8 cellular contexts compared by ENCODE assay signal in genomic region chr22:28829358-28830181, GRCh38. TPM values are rescaled to one million over a fixed set of nuclear protein-coding genes. Genes with fewer than 3 reads are reported as not detected.
DNase-seq lines count a peak whose midpoint lies in the region; ATAC-seq and TF ChIP-seq lines count a peak whose summit lies in the region.

No MANE protein-coding gene starts in this region.

- peak; percentile 48 for ATAC-seq in GM18907 (IDR thresholded peaks at IDR 0.05; ENCODE audit: unreplicated experiment)
- peak; percentile 96 for ATAC-seq in lower lobe of right lung
- ATAC-seq in HG02870 (IDR thresholded peaks at IDR 0.05; ENCODE audit: unreplicated experiment), result no peak

- TF ChIP-seq CTCF in AG09309 (IDR thresholded peaks at IDR 0.05; ENCODE audit: control insufficient read depth, insufficient read depth, low read depth, low read length, missing control alignments) (peak; percentile 94), lower lobe of right lung (IDR thresholded peaks at IDR 0.05) (peak; percentile 99)

- intact Hi-C loops in lower lobe of right lung (cut with DNase I), result loop anchor here (5.0 kb wide), 1 partner anchor 232 kb away; no protein-coding TSS in a partner anchor

- DNase-seq in AG09309 (ENCODE audit: low read depth) (peak; percentile 18), NCI-H345 treated with DMSO at 0.1 percent for 48 hours (lab: John Stamatoyannopoulos, UW; ENCODE audit: unreplicated experiment) (peak; percentile 13), ecto neural progenitor cell (ENCODE audit: low spot score) (peak; percentile 77), lower lobe of right lung (peak; percentile 81)
- DNase-seq in activated CD4-positive, alpha-beta T cell treated with anti-CD3 and anti-CD28 coated beads, Interleukin-2, amount 50 U/mL, for 4 hours, result peak; percentile 69 to 74
- peak; percentile 40 to 62 (median 55) for DNase-seq in stimulated activated CD4-positive, alpha-beta T cell treated with anti-CD3 and anti-CD28 coated beads, TNF-alpha, amount 100 ng/mL, for 1 hour (ENCODE audit: low read depth in 3 of 3, low spot score in 1 of 3)

- no peaks in the 10 kb centered on the region for H3K9me3 ChIP-seq in lower lobe of right lung

- no peaks in the 10 kb centered on the region for H3K36me3 ChIP-seq in lower lobe of right lung

- H3K4me1 ChIP-seq in lower lobe of right lung, result peaks cover 14% of the 10 kb centered on the region

- no peak overlapping the region for H3K4me3 ChIP-seq in AG09309 (ENCODE audit: control insufficient read depth, low read depth, low read length)
- H3K4me3 ChIP-seq in lower lobe of right lung, result no peak overlapping the region

- H3K27ac ChIP-seq in lower lobe of right lung, result peak overlapping the region; percentile 48

- no peaks in the 10 kb centered on the region for H3K27me3 ChIP-seq in lower lobe of right lung (ENCODE audit: low read depth)

RNA-seq across cellular contexts. Expression of gene XBP1, which starts 29.2 kb away (rescaled TPM):
- 216 TPM for total RNA-seq in lower lobe of right lung

RNA-seq across cellular contexts. Expression of gene ZNRF3, which starts 53.8 kb away (rescaled TPM):
- 11.3 TPM for total RNA-seq in lower lobe of right lung

RNA-seq across cellular contexts. Expression of gene CCDC117, which starts 57.1 kb away (rescaled TPM):
- total RNA-seq in lower lobe of right lung, result 21.4 TPM

Comparison
In these comparisons a context has a peak if more than half of its experiments do, and no peak if none do; other contexts are left out.
1. DNase-seq: peak in every context shown above with its lines; median percentile 81 in lower lobe of right lung; 77 in ecto neural progenitor cell; 72 in activated CD4-positive, alpha-beta T cell treated with anti-CD3 and anti-CD28 coated beads, Interleukin-2, amount 50 U/mL, for 4 hours; 55 in stimulated activated CD4-positive, alpha-beta T cell treated with anti-CD3 and anti-CD28 coated beads, TNF-alpha, amount 100 ng/mL, for 1 hour; 18 in AG09309; 13 in NCI-H345 treated with DMSO at 0.1 percent for 48 hours.